13 cellular contexts compared by ENCODE assay signal in the genomic region with DNA sequence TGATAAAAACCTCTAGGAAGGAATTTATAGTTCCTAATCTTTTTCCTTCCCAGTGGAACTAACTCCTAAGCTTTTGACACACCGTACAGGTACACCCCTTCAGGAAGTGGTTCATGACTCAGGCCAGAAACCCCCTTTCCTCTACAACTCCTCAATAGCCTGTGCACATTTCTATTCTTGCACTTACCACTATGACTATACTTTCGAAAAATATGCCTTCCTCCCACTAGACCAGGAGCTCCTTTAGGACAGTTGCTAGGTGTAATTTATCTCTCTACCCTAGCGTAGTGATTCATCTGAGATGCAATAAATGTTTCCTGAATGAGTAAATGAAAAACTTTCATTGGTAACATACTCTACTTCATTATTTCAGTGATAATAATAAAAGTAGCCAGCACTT. TPM values are rescaled to one million over a fixed set of nuclear protein-coding genes. Genes with fewer than 3 reads are reported as not detected.
DNase-seq lines count a peak whose midpoint lies in the region; ATAC-seq and TF ChIP-seq lines count a peak whose summit lies in the region.
"Had no signal": no experiment of that assay in that cellular context is flagged by ENCODE, and none has a peak within 500 bp of the region (broad histone marks: within the 10 kb centered on the region; RNA-seq: fewer than 3 reads in every experiment).

No MANE protein-coding gene starts in this region.

- peak; percentile 14 for DNase-seq in stimulated activated CD4-positive, alpha-beta T cell treated with anti-CD3 and anti-CD28 coated beads, Interleukin-15, amount 100 ng/mL, for 24 hours
- no peak for DNase-seq in stimulated activated CD4-positive, alpha-beta T cell treated with anti-CD3 and anti-CD28 coated beads, Interleukin-2, amount 100 ng/mL, for 48 hours
- DNase-seq in SW480 (ENCODE audit: low spot score) (peak; percentile 76), type B pancreatic cell (ENCODE audit: extremely low spot score, unreplicated experiment) (no peak), NCI-H82 treated with DMSO at 0.1 percent for 48 hours (lab: John Stamatoyannopoulos, UW; ENCODE audit: unreplicated experiment) (no peak)
- no peak for DNase-seq in activated effector memory CD4-positive, alpha-beta T cell treated with Interleukin-2 at 50 U/mL for 16 hours
- DNase-seq: activated CD4-positive, alpha-beta T cell treated with anti-CD3 and anti-CD28 coated beads, Interleukin-2, amount 10 ng/mL, durations not matched to agents 24 days and 14 days; cortex of kidney; NK-92 treated with Interleukin-12 subunit alpha and Interleukin-12 subunit beta, amount 100 ng/mL, for 24 hours had no signal

- no peak for TF ChIP-seq CTCF in type B pancreatic cell (conservative IDR thresholded peaks at IDR 0.05)

- no peaks in the 10 kb centered on the region for H3K9me3 Mint-ChIP-seq in type B pancreatic cell
- H3K9me3 Mint-ChIP-seq: activated CD4-positive, alpha-beta T cell treated with anti-CD3 and anti-CD28 coated beads, Interleukin-2, amount 10 ng/mL, durations not matched to agents 24 days and 14 days had no signal

- peaks cover 9% of the 10 kb centered on the region for H3K27me3 Mint-ChIP-seq in type B pancreatic cell

- ATAC-seq in HG02840 (IDR thresholded peaks at IDR 0.05; ENCODE audit: low FRiP score, unreplicated experiment): peak; percentile 87
- no peak for ATAC-seq in HG03108 (IDR thresholded peaks at IDR 0.05; ENCODE audit: unreplicated experiment)

- peak overlapping the region; percentile 14 for H3K27ac Mint-ChIP-seq in type B pancreatic cell
- H3K27ac Mint-ChIP-seq: activated CD4-positive, alpha-beta T cell treated with anti-CD3 and anti-CD28 coated beads, Interleukin-2, amount 10 ng/mL, durations not matched to agents 24 days and 14 days; CD14-positive monocyte; progenitor cell of endocrine pancreas had no signal

- H3K4me3 Mint-ChIP-seq in type B pancreatic cell: no peak overlapping the region
- H3K4me3 Mint-ChIP-seq: activated CD4-positive, alpha-beta T cell treated with anti-CD3 and anti-CD28 coated beads, Interleukin-2, amount 10 ng/mL, durations not matched to agents 24 days and 14 days; CD14-positive monocyte had no signal

- no peaks in the 10 kb centered on the region for H3K4me1 Mint-ChIP-seq in type B pancreatic cell (ENCODE audit: unreplicated experiment)
- H3K4me1 Mint-ChIP-seq: CD14-positive monocyte had no signal

- no peaks in the 10 kb centered on the region for H3K36me3 Mint-ChIP-seq in type B pancreatic cell
- H3K36me3 Mint-ChIP-seq: CD14-positive monocyte had no signal

RNA-seq across cellular contexts. Expression of a gene that starts 14.5 kb away (rescaled TPM):
- total RNA-seq in type B pancreatic cell (ENCODE audit: low replicate concordance): 4.3 and 30.5 TPM in 2 replicates

Comparison
In these comparisons a context has a peak if more than half of its experiments do, and no peak if none do; other contexts are left out.
1. DNase-seq: peak in stimulated activated CD4-positive, alpha-beta T cell treated with anti-CD3 and anti-CD28 coated beads, Interleukin-15, amount 100 ng/mL, for 24 hours (single experiment) and SW480 (single experiment); none in stimulated activated CD4-positive, alpha-beta T cell treated with anti-CD3 and anti-CD28 coated beads, Interleukin-2, amount 100 ng/mL, for 48 hours (0 of 2), type B pancreatic cell (single experiment), NCI-H82 treated with DMSO at 0.1 percent for 48 hours (single experiment) and activated effector memory CD4-positive, alpha-beta T cell treated with Interleukin-2 at 50 U/mL for 16 hours (single experiment).